Comparison of ENCODE assay signal across 22 cellular contexts in genomic region chr5:16490911-16491310, GRCh38. TPM values are rescaled to one million over a fixed set of nuclear protein-coding genes. Genes with fewer than 3 reads are reported as not detected.
DNase-seq lines count a peak whose midpoint lies in the region; ATAC-seq and TF ChIP-seq lines count a peak whose summit lies in the region.
"Had no signal": no experiment of that assay in that cellular context is flagged by ENCODE, and none has a peak within 500 bp of the region (broad histone marks: within the 10 kb centered on the region; RNA-seq: fewer than 3 reads in every experiment).

No MANE protein-coding gene starts in this region.

- ATAC-seq in Right ventricle myocardium superior (ENCODE audit: poor library complexity) (peak; percentile 43), body of pancreas (no peak), right cardiac atrium (peak in 1 of 2 donors; percentile 49), natural killer cell (no peak)
- ATAC-seq: K562 had no signal

- H3K27ac ChIP-seq in body of pancreas (peak overlapping the region in 3 of 4 donors; percentile 66 to 81 (median 75)), right cardiac atrium (ENCODE audit: low read length) (peak overlapping the region; percentile 38)
- no peak overlapping the region for H3K27ac ChIP-seq in CD4-positive, alpha-beta memory T cell (ENCODE audit: low read depth, low read length)
- H3K27ac ChIP-seq: C4-2B had no signal

- TF ChIP-seq CTCF in body of pancreas (IDR thresholded peaks at IDR 0.05): no peak
- TF ChIP-seq CTCF in natural killer cell (IDR thresholded peaks at IDR 0.05): no peak

- POLR2A ChIA-PET in CD4-positive, alpha-beta memory T cell (lab: Charles Lee; ENCODE audit: partially characterized antibody): no interaction called here

- no peak for DNase-seq in Right ventricle myocardium superior
- no peak for DNase-seq in cardiac septum (ENCODE audit: low spot score)
- DNase-seq in body of pancreas: no peak
- no peak for DNase-seq in right cardiac atrium
- no peak for DNase-seq in natural killer cell
- DNase-seq in CD4-positive, alpha-beta memory T cell: no peak
- no peak for DNase-seq in AG08395 (ENCODE audit: low spot score)
- DNase-seq: ACHN, AML-193, Caco-2, GF-D8, GM23248, NCI-H1105 treated with DMSO at 0.1 percent for 48 hours, NCI-H1694 treated with DMSO at 0.1 percent for 48 hours, NCI-H510A, NCI-H748 treated with DMSO at 0.1 percent for 48 hours, OCI-M1, SHP77 treated with DMSO at 0.1 percent for 48 hours, SK-N-SH had no signal

- no peaks in the 10 kb centered on the region for H3K9me3 Mint-ChIP-seq in natural killer cell
- peaks cover 0 to 16% (median 11%) of the 10 kb centered on the region in 8 donors for H3K9me3 Mint-ChIP-seq in CD4-positive, alpha-beta memory T cell

- H3K4me1 ChIP-seq in body of pancreas (peaks cover 76% of the 10 kb centered on the region), right cardiac atrium (ENCODE audit: control insufficient read depth, insufficient read depth, low read length) (no peaks in the 10 kb centered on the region)
- H3K4me1 ChIP-seq in CD4-positive, alpha-beta memory T cell (ENCODE audit: insufficient read depth, low read length): no peaks in the 10 kb centered on the region
- H3K4me1 ChIP-seq: HAP-1 had no signal

- no peak overlapping the region for H3K27ac Mint-ChIP-seq in natural killer cell
- peak overlapping the region in 2 of 7 donors; percentile 14 to 62 for H3K27ac Mint-ChIP-seq in CD4-positive, alpha-beta memory T cell

- H3K4me3 Mint-ChIP-seq in natural killer cell: no peak overlapping the region
- H3K4me3 Mint-ChIP-seq in CD4-positive, alpha-beta memory T cell: no peak overlapping the region

- H3K4me3 ChIP-seq in body of pancreas (no peak overlapping the region), right cardiac atrium (ENCODE audit: low read length) (no peak overlapping the region)
- no peak overlapping the region for H3K4me3 ChIP-seq in CD4-positive, alpha-beta memory T cell (ENCODE audit: low read length in 2 of 2)
- H3K4me3 ChIP-seq: GM23248, HAP-1, K562 had no signal

- intact Hi-C loops in Right ventricle myocardium superior (cut with DNase I) (loop anchor here (5.0 kb wide), 1 partner anchor 61 kb away; no protein-coding TSS in a partner anchor), cardiac septum (cut with DNase I) (loop anchor here (2.0 to 10.0 kb wide), 2 partner anchors 62 to 704 kb away; no protein-coding TSS in a partner anchor), body of pancreas (cut with DNase I) (loop anchor here (10.0 kb wide), 1 partner anchor 174 kb away; no protein-coding TSS in a partner anchor), right cardiac atrium (cut with DNase I) (loop anchor here in 2 of 4 donors (5.0 to 10.0 kb wide), 2 partner anchors 54 to 61 kb away; no protein-coding TSS in a partner anchor), natural killer cell (cut with micrococcal nuclease) (no loop called here)
- intact Hi-C loops in CD4-positive, alpha-beta memory T cell (cut with micrococcal nuclease): loop anchor here (5.0 kb wide), 2 partner anchors 61 to 641 kb away; no protein-coding TSS in a partner anchor

- H3K9me3 ChIP-seq in body of pancreas (peaks cover 0 to 6% (median 0%) of the 10 kb centered on the region in 3 donors), right cardiac atrium (ENCODE audit: control insufficient read depth, low read length) (peaks cover 4% of the 10 kb centered on the region)
- no peaks in the 10 kb centered on the region for H3K9me3 ChIP-seq in CD4-positive, alpha-beta memory T cell (ENCODE audit: control insufficient read depth in 1 of 2, low read length in 2 of 2)
- H3K9me3 ChIP-seq: SK-N-SH had no signal

- WGBS in body of pancreas, 2 donors: 67 to 73% methylated on average over 8 of the region's 8 CpGs
- 75% methylated on average over 8 of the region's 8 CpGs for WGBS in right cardiac atrium

- no peaks in the 10 kb centered on the region for H3K36me3 Mint-ChIP-seq in natural killer cell
- peaks cover 0 to 14% of the 10 kb centered on the region in 2 donors for H3K36me3 Mint-ChIP-seq in CD4-positive, alpha-beta memory T cell

- no peaks in the 10 kb centered on the region for H3K4me1 Mint-ChIP-seq in natural killer cell
- peaks cover 9 to 60% (median 17%) of the 10 kb centered on the region in 4 donors for H3K4me1 Mint-ChIP-seq in CD4-positive, alpha-beta memory T cell

- TF ChIP-seq POLR2A in body of pancreas (IDR thresholded peaks at IDR 0.05): no peak

- no peaks in the 10 kb centered on the region for H3K36me3 ChIP-seq in body of pancreas (replicated peaks in 1 of 2; ENCODE audit: insufficient read depth in 1 of 2, low read depth in 2 of 2)
- no peaks in the 10 kb centered on the region for H3K36me3 ChIP-seq in CD4-positive, alpha-beta memory T cell (ENCODE audit: insufficient read depth, low read length)
- H3K36me3 ChIP-seq: HAP-1 had no signal

- CTCF ChIA-PET in CD4-positive, alpha-beta memory T cell (lab: Charles Lee; ENCODE audit: partially characterized antibody): interaction anchor here (1.7 to 2.2 kb wide), 2 partner anchors 176 to 699 kb away, joined by 4 to 15 read pairs; no protein-coding TSS in a partner anchor

- H3K27me3 ChIP-seq in body of pancreas (no peaks in the 10 kb centered on the region), right cardiac atrium (ENCODE audit: control insufficient read depth, insufficient read depth) (no peaks in the 10 kb centered on the region)
- H3K27me3 ChIP-seq in CD4-positive, alpha-beta memory T cell (ENCODE audit: insufficient read depth, low read length): no peaks in the 10 kb centered on the region

- peaks cover 0 to 2% of the 10 kb centered on the region in 2 donors for H3K27me3 Mint-ChIP-seq in natural killer cell (ENCODE audit: low read depth in 2 of 2)
- no peaks in the 10 kb centered on the region for H3K27me3 Mint-ChIP-seq in CD4-positive, alpha-beta memory T cell

RNA-seq across cellular contexts. Expression of gene ZNF622, which starts 25.3 kb away (rescaled TPM):
- total RNA-seq in Right ventricle myocardium superior: 51.7 TPM
- 49.0 TPM for total RNA-seq in cardiac septum
- 10 to 100 TPM; 28.0 to 45.1 TPM for total RNA-seq in body of pancreas
- total RNA-seq in right cardiac atrium: 10 to 100 TPM; 35.9 to 51.0 (median 40.2) TPM
- 44.6 TPM for polyA plus RNA-seq in right cardiac atrium
- total RNA-seq in natural killer cell: 10 to 100 TPM; 36.3 to 45.9 (median 42.9) TPM
- 10 to 100 TPM; 32.2 to 34.8 TPM for total RNA-seq in CD4-positive, alpha-beta memory T cell
- polyA plus RNA-seq in CD4-positive, alpha-beta memory T cell: 10 to 100 TPM; 56.9 to 71.8 TPM
